ENCODE assay signal across 1 cellular context in genomic region chr17:42275527-42276358, GRCh38.
TF ChIP-seq lines count a peak whose summit lies in the region.

No MANE protein-coding gene starts in this region.

TF ChIP-seq in HEK293, 187 proteins besides CTCF, POLR2A, EP300 and RAD21 (continued from another document and continues in another):
- TF ChIP-seq ZNF292 (tag by site-specific recombination; IDR thresholded peaks at IDR 0.05; ENCODE audit: borderline replicate concordance, low read depth): no peak
- TF ChIP-seq ZNF621 (tag by site-specific recombination; IDR thresholded peaks at IDR 0.05): no peak
- no peak for TF ChIP-seq ZNF394 (tag by site-specific recombination; IDR thresholded peaks at IDR 0.05; ENCODE audit: borderline replicate concordance)
- TF ChIP-seq ZSCAN18 (tag by site-specific recombination; IDR thresholded peaks at IDR 0.05): no peak
- no peak for TF ChIP-seq ZEB2 (tag by site-specific recombination; IDR thresholded peaks at IDR 0.05)
- no peak for TF ChIP-seq SETDB1 (IDR thresholded peaks at IDR 0.05; ENCODE audit: insufficient read length, low read length)
- no peak for TF ChIP-seq ZNF555 (tag by site-specific recombination; conservative IDR thresholded peaks at IDR 0.05)
- no peak for TF ChIP-seq ZNF155 (tag by site-specific recombination; IDR thresholded peaks at IDR 0.05)
- peak; percentile 58; the same call in 1 of the 2 replicates for TF ChIP-seq ZNF561 (tag by site-specific recombination; IDR thresholded peaks at IDR 0.05; ENCODE audit: borderline replicate concordance)
- no peak for TF ChIP-seq BCL11B (tag by site-specific recombination; IDR thresholded peaks at IDR 0.05; ENCODE audit: low read depth)
- no peak for TF ChIP-seq ZNF280D (tag by site-specific recombination; IDR thresholded peaks at IDR 0.05)
- TF ChIP-seq AEBP2 (tag by site-specific recombination; IDR thresholded peaks at IDR 0.05; ENCODE audit: borderline replicate concordance): no peak
- no peak for TF ChIP-seq ZNF239 (tag by site-specific recombination; IDR thresholded peaks at IDR 0.05)
- peak; percentile 49; the same call in 1 of the 2 replicates for TF ChIP-seq SP7 (tag by site-specific recombination; IDR thresholded peaks at IDR 0.05)
- TF ChIP-seq ZFP3 (tag by site-specific recombination; IDR thresholded peaks at IDR 0.05; ENCODE audit: low read depth): no peak
- TF ChIP-seq INSM2 (tag by site-specific recombination; IDR thresholded peaks at IDR 0.05): no peak
- no peak for TF ChIP-seq ZNF221 (tag by site-specific recombination; IDR thresholded peaks at IDR 0.05; ENCODE audit: borderline replicate concordance)
- peak; percentile 30; the same call in 1 of the 2 replicates for TF ChIP-seq ZBTB10 (tag by site-specific recombination; IDR thresholded peaks at IDR 0.05)
- no peak for TF ChIP-seq ZNF571 (tag by site-specific recombination; IDR thresholded peaks at IDR 0.05)
- no peak for TF ChIP-seq ZNF366 (tag by site-specific recombination; conservative IDR thresholded peaks at IDR 0.05)
- TF ChIP-seq SALL2 (tag by site-specific recombination; IDR thresholded peaks at IDR 0.05; ENCODE audit: borderline replicate concordance): no peak
- no peak for TF ChIP-seq TCF7L2 (IDR thresholded peaks at IDR 0.05; ENCODE audit: borderline replicate concordance, low read depth, low read length)
- no peak for TF ChIP-seq ZNF623 (tag by site-specific recombination; IDR thresholded peaks at IDR 0.05)
- no peak for TF ChIP-seq PRDM1 (tag by site-specific recombination; IDR thresholded peaks at IDR 0.05)
- TF ChIP-seq ZNF202 (tag by site-specific recombination; IDR thresholded peaks at IDR 0.05; ENCODE audit: borderline replicate concordance): no peak
- no peak for TF ChIP-seq ZNF10 (tag by site-specific recombination; IDR thresholded peaks at IDR 0.05)
- peak; percentile 49 for TF ChIP-seq KLF9 (tag by site-specific recombination; IDR thresholded peaks at IDR 0.05; ENCODE audit: low read depth)
- no peak for TF ChIP-seq ZNF626 (tag by site-specific recombination; IDR thresholded peaks at IDR 0.05)
- no peak for TF ChIP-seq ZNF157 (tag by site-specific recombination; IDR thresholded peaks at IDR 0.05)
- peak; percentile 79 for TF ChIP-seq ZNF335 (tag by site-specific recombination; conservative IDR thresholded peaks at IDR 0.05)
- TF ChIP-seq ZBTB17 (tag by site-specific recombination; IDR thresholded peaks at IDR 0.05): peak; percentile 47
- no peak for TF ChIP-seq BCL6B (tag by site-specific recombination; IDR thresholded peaks at IDR 0.05)
- TF ChIP-seq ZBTB8A (tag by site-specific recombination; IDR thresholded peaks at IDR 0.05): no peak
- 0 out of 2 replicates have a peak, but pooled peaks have one; percentile 10 for TF ChIP-seq ZNF660 (tag by site-specific recombination; IDR thresholded peaks at IDR 0.05)
- no peak for TF ChIP-seq ZNF354C (tag by site-specific recombination; IDR thresholded peaks at IDR 0.05; ENCODE audit: borderline replicate concordance, low read depth)
- TF ChIP-seq ZBTB26 (tag by site-specific recombination; optimal IDR thresholded peaks at IDR 0.05): peak; percentile 67
- TF ChIP-seq ZNF175 (tag by site-specific recombination; IDR thresholded peaks at IDR 0.05): no peak
- TF ChIP-seq ZNF747 (tag by site-specific recombination; IDR thresholded peaks at IDR 0.05): no peak
- no peak for TF ChIP-seq ZBTB49 (tag by site-specific recombination; IDR thresholded peaks at IDR 0.05; ENCODE audit: low read depth)
- TF ChIP-seq ZFHX2 (tag by site-specific recombination; conservative IDR thresholded peaks at IDR 0.05): peak; percentile 42
- TF ChIP-seq ZBTB11 (tag by site-specific recombination; conservative IDR thresholded peaks at IDR 0.05; ENCODE audit: low read depth): peak; percentile 30; the same call in 1 of the 2 replicates
- no peak for TF ChIP-seq ZNF629 (tag by site-specific recombination; IDR thresholded peaks at IDR 0.05)
- no peak for TF ChIP-seq ZNF658 (tag by site-specific recombination; IDR thresholded peaks at IDR 0.05)
